In the genomic region with DNA sequence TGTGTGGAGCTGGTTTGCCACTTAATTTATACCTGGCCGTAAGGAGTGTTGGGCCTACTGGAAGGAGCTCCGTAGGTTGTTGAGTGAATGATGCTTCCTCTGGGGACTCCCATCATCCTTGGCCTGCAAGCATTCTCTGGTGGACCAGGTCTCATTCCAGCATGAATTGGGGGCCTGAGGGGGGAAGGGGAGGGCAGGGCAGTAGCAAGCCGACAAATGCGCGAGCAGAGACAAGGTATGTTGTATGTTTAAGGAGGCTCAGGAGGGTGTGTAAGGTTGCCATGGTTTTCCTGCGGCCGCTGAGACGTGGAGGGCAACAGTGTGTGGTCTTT, we compare ENCODE assay signal across 8 cellular contexts. TPM values are rescaled to one million over a fixed set of nuclear protein-coding genes. Genes with fewer than 3 reads are reported as not detected.
A peak's percentile ranks its signal among the peaks of the same experiment; 100 is the strongest.
DNase-seq lines count a peak whose midpoint lies in the region; TF ChIP-seq lines count a peak whose summit lies in the region.

No MANE protein-coding gene starts in this region.

- H3K27ac ChIP-seq in spleen: peak overlapping the region; percentile 86 to 93 (median 90)

- H3K27ac Mint-ChIP-seq in activated CD4-positive, alpha-beta T cell treated with anti-CD3 and anti-CD28 coated beads, Interleukin-2, amount 10 ng/mL, durations not matched to agents 24 days and 14 days: peak overlapping the region; percentile 85
- H3K27ac Mint-ChIP-seq in activated CD4-positive, alpha-beta memory T cell treated with anti-CD3 and anti-CD28 coated beads, Interleukin-2, amount 10 ng/mL, durations not matched to agents 7 days and 5 days: peak overlapping the region; percentile 80

- H3K27me3 Mint-ChIP-seq in activated CD4-positive, alpha-beta T cell treated with anti-CD3 and anti-CD28 coated beads, Interleukin-2, amount 10 ng/mL, durations not matched to agents 24 days and 14 days: no peaks in the 10 kb centered on the region
- peaks cover 4% of the 10 kb centered on the region for H3K27me3 Mint-ChIP-seq in activated CD4-positive, alpha-beta memory T cell treated with anti-CD3 and anti-CD28 coated beads, Interleukin-2, amount 10 ng/mL, durations not matched to agents 7 days and 5 days

- H3K36me3 Mint-ChIP-seq in activated CD4-positive, alpha-beta T cell treated with anti-CD3 and anti-CD28 coated beads, Interleukin-2, amount 10 ng/mL, durations not matched to agents 24 days and 14 days (ENCODE audit: low read depth): peaks cover 63% of the 10 kb centered on the region
- peaks cover 77% of the 10 kb centered on the region for H3K36me3 Mint-ChIP-seq in activated CD4-positive, alpha-beta memory T cell treated with anti-CD3 and anti-CD28 coated beads, Interleukin-2, amount 10 ng/mL, durations not matched to agents 7 days and 5 days (ENCODE audit: low read depth)

- peaks cover 51% of the 10 kb centered on the region for H3K9me3 Mint-ChIP-seq in activated CD4-positive, alpha-beta T cell treated with anti-CD3 and anti-CD28 coated beads, Interleukin-2, amount 10 ng/mL, durations not matched to agents 24 days and 14 days
- peaks cover 47% of the 10 kb centered on the region for H3K9me3 Mint-ChIP-seq in activated CD4-positive, alpha-beta memory T cell treated with anti-CD3 and anti-CD28 coated beads, Interleukin-2, amount 10 ng/mL, durations not matched to agents 7 days and 5 days

- intact Hi-C loops in activated CD4-positive, alpha-beta T cell treated with anti-CD3 and anti-CD28 coated beads, Interleukin-2, amount 10 ng/mL, durations not matched to agents 24 days and 14 days (cut with micrococcal nuclease): no loop called here
- intact Hi-C loops in spleen (cut with DNase I; ENCODE audit: low total_unique reads): no loop called here

- peaks cover 20% of the 10 kb centered on the region for H3K4me1 Mint-ChIP-seq in activated CD4-positive, alpha-beta T cell treated with anti-CD3 and anti-CD28 coated beads, Interleukin-2, amount 10 ng/mL, durations not matched to agents 24 days and 14 days
- peaks cover 29% of the 10 kb centered on the region for H3K4me1 Mint-ChIP-seq in activated CD4-positive, alpha-beta memory T cell treated with anti-CD3 and anti-CD28 coated beads, Interleukin-2, amount 10 ng/mL, durations not matched to agents 7 days and 5 days

- TF ChIP-seq POLR2A in spleen (IDR thresholded peaks at IDR 0.05): no peak

- CTCF ChIA-PET in activated CD4-positive, alpha-beta memory T cell treated with anti-CD3 and anti-CD28 coated beads, Interleukin-2, amount 10 ng/mL, durations not matched to agents 7 days and 5 days (lab: Charles Lee): no interaction called here

- peaks cover 14 to 35% (median 29%) of the 10 kb centered on the region in 6 donors for H3K4me1 ChIP-seq in spleen

- 8 to 24% (median 11%) methylated on average over 6 to 8 of the region's 8 CpGs for WGBS in spleen, 5 donors

- no peak for DNase-seq in activated CD4-positive, alpha-beta T cell treated with anti-CD3 and anti-CD28 coated beads, Interleukin-2, amount 10 ng/mL, durations not matched to agents 24 days and 14 days
- DNase-seq in activated CD4-positive, alpha-beta T cell treated with anti-CD3 and anti-CD28 coated beads, Interleukin-2, amount 50 U/mL, for 48 hours: no peak
- no peak for DNase-seq in activated CD4-positive, alpha-beta memory T cell treated with anti-CD3 and anti-CD28 coated beads, Interleukin-2, amount 10 ng/mL, durations not matched to agents 7 days and 5 days
- DNase-seq in hepatic stellate cell (ENCODE audit: low spot score) (peak; percentile 17), spleen (no peak), NCI-H446 treated with DMSO at 0.1 percent for 48 hours (lab: John Stamatoyannopoulos, UW) (no peak), OCI-M1 (lab: John Stamatoyannopoulos, UW) (no peak)
- DNase-seq in activated effector memory CD4-positive, alpha-beta T cell treated with Interleukin-2 at 50 U/mL for 16 hours: no peak

- peaks cover 0 to under 1% (median 0%) of the 10 kb centered on the region in 7 donors for H3K27me3 ChIP-seq in spleen (replicated peaks in 1 of 7)

- H3K4me3 Mint-ChIP-seq in activated CD4-positive, alpha-beta T cell treated with anti-CD3 and anti-CD28 coated beads, Interleukin-2, amount 10 ng/mL, durations not matched to agents 24 days and 14 days: peak overlapping the region; percentile 93
- H3K4me3 Mint-ChIP-seq in activated CD4-positive, alpha-beta memory T cell treated with anti-CD3 and anti-CD28 coated beads, Interleukin-2, amount 10 ng/mL, durations not matched to agents 7 days and 5 days: peak overlapping the region; percentile 88

- peaks cover 0 to 39% (median 22%) of the 10 kb centered on the region in 8 donors for H3K9me3 ChIP-seq in spleen

- no peak for TF ChIP-seq CTCF in spleen (IDR thresholded peaks at IDR 0.05 in 8 of 11, conservative IDR thresholded peaks at IDR 0.05 in 3 of 11)

- peaks cover 0 to 46% (median 36%) of the 10 kb centered on the region in 6 donors for H3K36me3 ChIP-seq in spleen

- POLR2A ChIA-PET in activated CD4-positive, alpha-beta memory T cell treated with anti-CD3 and anti-CD28 coated beads, Interleukin-2, amount 10 ng/mL, durations not matched to agents 7 days and 5 days (lab: Charles Lee): interaction anchor here (0.6 to 2.4 kb wide), 5 partner anchors 44 to 228 kb away, joined by 3 to 14 read pairs (median 5); a partner anchor contains a TSS

- H3K4me3 ChIP-seq in spleen: peak overlapping the region; percentile 82 to 100 (median 95)

RNA-seq across cellular contexts. Expression of a gene that starts 0.7 kb away (rescaled TPM):
- 18.0 and 19.9 TPM in 2 replicates for total RNA-seq in activated CD4-positive, alpha-beta T cell treated with anti-CD3 and anti-CD28 coated beads, Interleukin-2, amount 10 ng/mL, durations not matched to agents 24 days and 14 days
- 10 to 100 TPM; 39.4 to 41.3 TPM for total RNA-seq in activated CD4-positive, alpha-beta memory T cell treated with anti-CD3 and anti-CD28 coated beads, Interleukin-2, amount 10 ng/mL, durations not matched to agents 7 days and 5 days
- 10 to 100 TPM; 52.0 to 68.9 (median 58.9) TPM for total RNA-seq in spleen
- polyA plus RNA-seq in spleen: 1 to 10 TPM; 3.8 to 6.8 (median 6.4) TPM

RNA-seq across cellular contexts. Expression of a gene that starts 24.7 kb away (rescaled TPM):
- total RNA-seq in activated CD4-positive, alpha-beta T cell treated with anti-CD3 and anti-CD28 coated beads, Interleukin-2, amount 10 ng/mL, durations not matched to agents 24 days and 14 days: not detected in 2 replicates
- total RNA-seq in activated CD4-positive, alpha-beta memory T cell treated with anti-CD3 and anti-CD28 coated beads, Interleukin-2, amount 10 ng/mL, durations not matched to agents 7 days and 5 days: not detected
- not detected for total RNA-seq in spleen
- not detected for polyA plus RNA-seq in spleen

RNA-seq across cellular contexts. Expression of a gene that starts 38.8 kb away (rescaled TPM):
- 0.33 TPM in 1 of 2 replicates, not detected in the other for total RNA-seq in activated CD4-positive, alpha-beta T cell treated with anti-CD3 and anti-CD28 coated beads, Interleukin-2, amount 10 ng/mL, durations not matched to agents 24 days and 14 days
- total RNA-seq in activated CD4-positive, alpha-beta memory T cell treated with anti-CD3 and anti-CD28 coated beads, Interleukin-2, amount 10 ng/mL, durations not matched to agents 7 days and 5 days: 1 to 10 TPM in 1 of 2 experiments, under 1 TPM in 1; 0.63 to 1.7 TPM
- total RNA-seq in spleen: 1 to 10 TPM; 3.1 to 8.3 (median 4.8) TPM
- polyA plus RNA-seq in spleen: 1 to 10 TPM; 4.1 to 5.5 (median 4.4) TPM

RNA-seq across cellular contexts. Expression of a gene that starts 47.0 kb away (rescaled TPM):
- not detected in 2 replicates for total RNA-seq in activated CD4-positive, alpha-beta T cell treated with anti-CD3 and anti-CD28 coated beads, Interleukin-2, amount 10 ng/mL, durations not matched to agents 24 days and 14 days
- total RNA-seq in activated CD4-positive, alpha-beta memory T cell treated with anti-CD3 and anti-CD28 coated beads, Interleukin-2, amount 10 ng/mL, durations not matched to agents 7 days and 5 days: not detected
- not detected for total RNA-seq in spleen
- polyA plus RNA-seq in spleen: not detected

RNA-seq across cellular contexts. Expression of a gene that starts 48.4 kb away (rescaled TPM):
- total RNA-seq in activated CD4-positive, alpha-beta T cell treated with anti-CD3 and anti-CD28 coated beads, Interleukin-2, amount 10 ng/mL, durations not matched to agents 24 days and 14 days: 7.6 and 8.6 TPM in 2 replicates
- total RNA-seq in activated CD4-positive, alpha-beta memory T cell treated with anti-CD3 and anti-CD28 coated beads, Interleukin-2, amount 10 ng/mL, durations not matched to agents 7 days and 5 days: 10 to 100 TPM in 1 of 2 experiments, 1 to 10 TPM in 1; 9.8 to 10.0 TPM
- 10 to 100 TPM; 16.7 to 27.7 (median 18.1) TPM for total RNA-seq in spleen
- 1 to 10 TPM in 1 of 3 donors, under 1 TPM in 2; 0.22 to 1.1 (median 0.88) TPM for polyA plus RNA-seq in spleen
